In the genomic region with DNA sequence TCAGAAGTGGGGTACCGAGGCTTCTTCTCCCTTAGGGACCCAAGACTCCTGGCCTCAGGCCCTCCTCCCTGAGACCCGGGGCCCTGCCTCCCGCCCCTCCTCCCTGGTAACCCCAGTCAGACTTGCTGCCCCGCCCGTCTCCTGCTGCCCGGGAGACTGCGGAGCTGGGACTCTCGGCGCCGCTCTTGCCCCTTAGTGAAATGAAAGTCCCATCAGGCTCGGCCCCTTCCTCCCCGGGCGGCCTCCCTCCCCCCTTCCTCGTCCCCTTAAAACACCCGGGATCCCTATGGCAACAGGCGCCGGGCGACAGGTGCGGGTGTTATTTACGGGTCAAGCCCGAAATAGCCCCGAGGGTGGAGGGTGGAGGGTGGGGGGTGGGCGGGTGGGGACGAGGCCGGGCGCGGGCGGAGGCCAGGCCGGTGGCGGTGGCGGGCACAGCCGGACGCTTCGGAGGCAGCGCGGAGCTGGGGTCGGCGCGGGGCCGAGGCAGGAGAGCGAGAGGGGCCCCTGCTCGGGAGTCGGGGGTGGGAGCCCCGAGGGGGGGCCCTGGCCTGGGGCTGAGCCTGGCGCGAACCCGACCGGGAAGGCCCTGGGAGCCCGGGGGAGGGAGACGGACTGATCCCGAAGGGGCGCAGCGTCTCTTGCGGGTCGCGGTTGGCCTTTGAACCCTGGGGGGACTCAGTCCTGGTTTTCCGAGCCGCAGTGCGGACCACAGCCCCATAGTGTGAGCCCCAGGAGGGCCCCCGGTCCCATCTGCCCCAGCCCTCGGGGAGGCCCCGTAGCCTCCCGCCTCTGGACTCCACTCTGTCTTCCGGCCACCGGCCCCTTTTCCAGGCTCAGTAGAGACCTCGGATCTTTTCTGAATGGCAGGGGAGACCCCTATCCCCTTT, we compare ENCODE assay signal across 9 cellular contexts. TPM values are rescaled to one million over a fixed set of nuclear protein-coding genes. Genes with fewer than 3 reads are reported as not detected.
DNase-seq lines count a peak whose midpoint lies in the region; ATAC-seq and TF ChIP-seq lines count a peak whose summit lies in the region.
"Had no signal": no experiment of that assay in that cellular context is flagged by ENCODE, and none has a peak within 500 bp of the region (broad histone marks: within the 10 kb centered on the region; RNA-seq: fewer than 3 reads in every experiment).

A gene with protein sequence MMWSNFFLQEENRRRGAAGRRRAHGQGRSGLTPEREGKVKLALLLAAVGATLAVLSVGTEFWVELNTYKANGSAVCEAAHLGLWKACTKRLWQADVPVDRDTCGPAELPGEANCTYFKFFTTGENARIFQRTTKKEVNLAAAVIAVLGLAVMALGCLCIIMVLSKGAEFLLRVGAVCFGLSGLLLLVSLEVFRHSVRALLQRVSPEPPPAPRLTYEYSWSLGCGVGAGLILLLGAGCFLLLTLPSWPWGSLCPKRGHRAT (plus strand): TSS at position 414 of the 890 bp plus-strand sequence. CDS start 1,241 bp downstream, outside the sequence.

- ATAC-seq in GM19397 (IDR thresholded peaks at IDR 0.05; ENCODE audit: unreplicated experiment), result no peak
- no peak for ATAC-seq in activated CD4-positive, CD25-positive, alpha-beta regulatory T cell treated with anti-CD3 and anti-CD28 coated beads, Interleukin-2, amount 50 U/mL, for 24 hours
- ATAC-seq in GM21360 (IDR thresholded peaks at IDR 0.05; ENCODE audit: unreplicated experiment), result no peak

- no peak within 1 kb of the TSS for H2BK5ac ChIP-seq in mesenchymal stem cell (ENCODE audit: low read depth, low read length, poor library complexity, severe bottlenecking)

- H3K4me3 ChIP-seq in AG04449 (ENCODE audit: low read depth, low read length) (peak within 1 kb of the TSS; percentile 25), astrocyte of the spinal cord (ENCODE audit: low read depth, low read length) (peak within 1 kb of the TSS; percentile 27), mesenchymal stem cell (ENCODE audit: insufficient read depth in 1 of 2, low read depth in 1 of 2, low read length in 2 of 2) (no peak within 1 kb of the TSS)

- peak within 1 kb of the TSS; percentile 49 for H4K8ac ChIP-seq in mesenchymal stem cell (ENCODE audit: low read length)

- no peak within 1 kb of the TSS for H2BK15ac ChIP-seq in mesenchymal stem cell (ENCODE audit: low read depth, poor library complexity, severe bottlenecking)

- no peak within 1 kb of the TSS for H3K4ac ChIP-seq in mesenchymal stem cell (ENCODE audit: low read depth in 1 of 2, low read length in 2 of 2)

- H3K9ac ChIP-seq in mesenchymal stem cell (ENCODE audit: low read length), result no peak within 1 kb of the TSS

- in situ Hi-C loops in astrocyte of the spinal cord (cut with HindIII; ENCODE audit: low sequenced_read_pairs), result no loop called here

- H3K9me3 ChIP-seq in mesenchymal stem cell (ENCODE audit: control insufficient read depth, low read length), result no peaks in the 10 kb centered on the region

- H3K27ac ChIP-seq in mesenchymal stem cell (ENCODE audit: low read length, poor library complexity, severe bottlenecking), result no peak within 1 kb of the TSS

- 19% methylated on average over 34 of the region's 66 CpGs for WGBS in mesenchymal stem cell

- POLR2A ChIA-PET in AG04449 (lab: Yijun Ruan, JAX) (no interaction called here), HEK293T (lab: Yijun Ruan, JAX) (interaction anchor here (1.0 to 3.2 kb wide), 2 partner anchors 11 to 23 kb away, joined by 3 to 18 read pairs; no protein-coding TSS in a partner anchor)

- no peak within 1 kb of the TSS for H3K23ac ChIP-seq in mesenchymal stem cell (ENCODE audit: low read length in 2 of 2)

- H2BK12ac ChIP-seq in mesenchymal stem cell (ENCODE audit: low read length in 2 of 2), result no peak within 1 kb of the TSS

- peak within 1 kb of the TSS; percentile 57 for H3K4me2 ChIP-seq in mesenchymal stem cell (ENCODE audit: low read length, poor library complexity, severe bottlenecking)

- no peak within 1 kb of the TSS for H2BK120ac ChIP-seq in mesenchymal stem cell (ENCODE audit: low read depth, low read length)

- no peak within 1 kb of the TSS for H2AK5ac ChIP-seq in mesenchymal stem cell (ENCODE audit: low read length, severe bottlenecking)

- no peak within 1 kb of the TSS for H3K18ac ChIP-seq in mesenchymal stem cell (ENCODE audit: low read depth in 1 of 2, low read length in 2 of 2)

- DNase-seq in AG04449 (ENCODE audit: low read depth, low spot score), result no peak
- peak; percentile 49 for DNase-seq in HEK293T (ENCODE audit: extremely low spot score)
- DNase-seq in astrocyte of the spinal cord (ENCODE audit: low read depth, low spot score), result no peak
- peak; percentile 8 for DNase-seq in mesenchymal stem cell
- DNase-seq in D341Med (ENCODE audit: low spot score), result no peak
- DNase-seq: activated CD4-positive, alpha-beta memory T cell treated with anti-CD3 and anti-CD28 coated beads, Interleukin-2, amount 10 ng/mL, durations not matched to agents 7 days and 5 days had no signal

- no peaks in the 10 kb centered on the region for H3K36me3 ChIP-seq in mesenchymal stem cell (ENCODE audit: control insufficient read depth in 1 of 2, insufficient read depth in 2 of 2, low read depth in 1 of 2, low read length in 2 of 2)

- H3K27me3 ChIP-seq in mesenchymal stem cell (ENCODE audit: control insufficient read depth in 1 of 2, insufficient read depth in 1 of 2, low read length in 2 of 2), result peaks cover 19 to 69% of the 10 kb centered on the region in 2 experiments

- TF ChIP-seq CTCF in AG04449 (IDR thresholded peaks at IDR 0.05; ENCODE audit: insufficient read depth, low read length, missing control alignments), result no peak
- TF ChIP-seq CTCF in astrocyte of the spinal cord (IDR thresholded peaks at IDR 0.05; ENCODE audit: low read depth, low read length), result no peak

- CTCF ChIA-PET in AG04449 (lab: Yijun Ruan, JAX), result interaction anchor here (1.1 kb wide), 1 partner anchor 110 kb away, joined by 3 read pairs; a partner anchor contains a TSS
- CTCF ChIA-PET in HEK293T (lab: Yijun Ruan, JAX), result no interaction called here

- H3K14ac ChIP-seq in mesenchymal stem cell (ENCODE audit: low read length in 2 of 2), result no peak within 1 kb of the TSS

- no peak within 1 kb of the TSS for H4K91ac ChIP-seq in mesenchymal stem cell (ENCODE audit: low read length)

- H3K79me1 ChIP-seq in mesenchymal stem cell (replicated peaks; ENCODE audit: low read length, poor library complexity, severe bottlenecking), result no peaks in the 10 kb centered on the region

- H2AFZ ChIP-seq in mesenchymal stem cell (ENCODE audit: low read depth, low read length), result no peak within 1 kb of the TSS

- H3K4me1 ChIP-seq in mesenchymal stem cell (ENCODE audit: control insufficient read depth, insufficient read depth, low read depth, low read length), result peaks cover 6% of the 10 kb centered on the region

TF ChIP-seq in HEK293T, 16 proteins besides CTCF, POLR2A, EP300 and RAD21:
- no peak for TF ChIP-seq FOXK2 (IDR thresholded peaks at IDR 0.05)
- TF ChIP-seq, protein P1, sequence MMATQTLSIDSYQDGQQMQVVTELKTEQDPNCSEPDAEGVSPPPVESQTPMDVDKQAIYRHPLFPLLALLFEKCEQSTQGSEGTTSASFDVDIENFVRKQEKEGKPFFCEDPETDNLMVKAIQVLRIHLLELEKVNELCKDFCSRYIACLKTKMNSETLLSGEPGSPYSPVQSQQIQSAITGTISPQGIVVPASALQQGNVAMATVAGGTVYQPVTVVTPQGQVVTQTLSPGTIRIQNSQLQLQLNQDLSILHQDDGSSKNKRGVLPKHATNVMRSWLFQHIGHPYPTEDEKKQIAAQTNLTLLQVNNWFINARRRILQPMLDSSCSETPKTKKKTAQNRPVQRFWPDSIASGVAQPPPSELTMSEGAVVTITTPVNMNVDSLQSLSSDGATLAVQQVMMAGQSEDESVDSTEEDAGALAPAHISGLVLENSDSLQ (IDR thresholded peaks at IDR 0.05), result peak; percentile 59
- TF ChIP-seq FOXA1 (IDR thresholded peaks at IDR 0.05), result no peak

RNA-seq across cellular contexts. Expression of the gene that starts here (rescaled TPM):
- 0.04 TPM for polyA plus RNA-seq in mesenchymal stem cell (2013, experiment 1 of 2)
- 0.04 TPM for polyA plus RNA-seq in mesenchymal stem cell (2013, experiment 2 of 2)

Comparison
In these comparisons a context has a peak if more than half of its experiments do, and no peak if none do; other contexts are left out.
1. DNase-seq: peak in HEK293T (single experiment) and mesenchymal stem cell (single experiment); none in AG04449 (single experiment), astrocyte of the spinal cord (single experiment) and D341Med (single experiment).
2. H3K4me3 ChIP-seq: peak in AG04449 (single experiment) and astrocyte of the spinal cord (single experiment); none in mesenchymal stem cell (0 of 2).